11 cellular contexts compared by ENCODE assay signal in the genomic region with DNA sequence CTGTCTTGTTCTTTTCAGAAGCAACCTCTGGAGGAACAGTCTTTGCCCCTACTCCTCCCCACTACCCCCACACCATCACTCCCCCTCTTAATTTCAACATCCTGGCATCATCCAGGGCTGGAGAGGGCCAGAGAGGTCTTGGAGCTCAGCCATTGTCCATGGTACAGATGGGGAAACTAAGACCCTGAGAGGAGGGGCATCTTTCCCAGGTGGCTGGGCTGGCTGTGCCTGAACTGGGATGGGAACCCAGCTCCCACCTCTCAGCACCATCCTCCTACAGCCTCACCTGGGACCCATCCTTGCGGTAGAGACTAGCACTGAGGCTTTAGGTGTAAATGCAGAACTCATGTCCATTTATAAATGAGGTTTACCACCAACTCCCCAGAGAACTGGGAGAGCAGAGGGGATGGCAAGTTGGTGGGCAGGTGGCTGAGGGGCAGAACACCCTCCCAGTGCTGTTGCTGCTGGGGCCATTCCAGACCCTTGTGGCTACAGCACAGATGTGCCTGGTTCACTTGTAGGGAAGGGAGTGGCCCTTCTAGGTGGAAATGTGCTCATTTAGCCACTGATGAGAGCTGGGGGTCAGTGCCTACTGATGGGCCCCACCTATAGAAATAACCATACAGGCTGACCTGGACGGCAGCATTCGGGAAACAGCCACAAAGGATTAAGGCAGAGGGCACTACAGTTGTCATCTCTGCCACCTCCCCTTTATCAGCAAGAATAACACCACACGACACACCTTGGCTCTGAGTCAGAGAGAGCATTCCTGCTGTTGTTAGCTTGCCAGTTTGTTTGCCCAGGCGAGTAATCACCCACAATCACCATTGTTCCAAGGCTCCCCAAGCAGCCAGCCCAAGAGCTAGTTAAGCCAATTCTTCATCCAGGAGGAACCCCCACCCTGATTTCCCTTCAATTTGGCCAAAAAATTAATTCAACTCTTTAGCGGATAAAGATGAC. TPM values are rescaled to one million over a fixed set of nuclear protein-coding genes. Genes with fewer than 3 reads are reported as not detected.
DNase-seq lines count a peak whose midpoint lies in the region; ATAC-seq, FAIRE-seq and TF ChIP-seq lines count a peak whose summit lies in the region.
"Had no signal": no experiment of that assay in that cellular context is flagged by ENCODE, and none has a peak within 500 bp of the region (broad histone marks: within the 10 kb centered on the region; RNA-seq: fewer than 3 reads in every experiment).

No MANE protein-coding gene starts in this region.

- dilution Hi-C loops in IMR-90 (cut with HindIII; ENCODE audit: low sequenced_read_pairs, unreplicated experiment): no loop called here

- no peak overlapping the region for H2AK9ac ChIP-seq in IMR-90 (replicated peaks; ENCODE audit: low read depth, low read length, poor library complexity)

- H3K9me3 ChIP-seq in A549: peaks cover 30% of the 10 kb centered on the region
- H3K9me3 ChIP-seq in IMR-90 (ENCODE audit: control insufficient read depth, insufficient read depth, low read length): peaks cover 9% of the 10 kb centered on the region
- H3K9me3 ChIP-seq in lung (ENCODE audit: control insufficient read depth in 2 of 2, insufficient read depth in 1 of 2, low read length in 1 of 2): peaks cover 0 to 10% of the 10 kb centered on the region in 2 donors
- peaks cover 0 to 14% (median 4%) of the 10 kb centered on the region in 3 donors for H3K9me3 ChIP-seq in gastrocnemius medialis

- H3K9me1 ChIP-seq in IMR-90 (ENCODE audit: insufficient read depth, low read length): peaks cover 3% of the 10 kb centered on the region

- H3K36me3 ChIP-seq in IMR-90 (ENCODE audit: control insufficient read depth, insufficient read depth, low read length) (peaks cover 7% of the 10 kb centered on the region), lung (ENCODE audit: control insufficient read depth in 2 of 2, insufficient read depth in 2 of 2, low read length in 2 of 2) (peaks cover 0 to 4% of the 10 kb centered on the region in 2 donors), gastrocnemius medialis (no peaks in the 10 kb centered on the region)

- WGBS in A549 (ENCODE audit: missing lambda C conversion rate): 23% methylated on average over 6 of the region's 6 CpGs
- WGBS in IMR-90 (ENCODE audit: extremely low coverage in 2 of 2, insufficient read length in 1 of 2), 2 experiments: 17% methylated on average over 1 of the region's 6 CpGs; no CpG with 5 or more reads in 1 of the 2 experiments
- WGBS in lung, 2 donors: 56 to 77% methylated on average over 6 of the region's 6 CpGs

- CTCF ChIA-PET in A549 (lab: Yijun Ruan, JAX): interaction anchor here (0.9 to 7.6 kb wide), 11 partner anchors 11 to 394 kb away, joined by 3 to 65 read pairs (median 7); no protein-coding TSS in a partner anchor
- CTCF ChIA-PET in IMR-90 (lab: Yijun Ruan, JAX): interaction anchor here (1.0 kb wide), 1 partner anchor 14 kb away, joined by 3 read pairs; no protein-coding TSS in a partner anchor
- CTCF ChIA-PET in GM10248 (lab: Yijun Ruan, JAX): interaction anchor here (1.7 to 2.3 kb wide), 2 partner anchors 23 to 83 kb away, joined by 5 read pairs; no protein-coding TSS in a partner anchor

- H3K18ac ChIP-seq in IMR-90 (ENCODE audit: low read depth, low read length): no peak overlapping the region

- H3K79me1 ChIP-seq in IMR-90 (ENCODE audit: low read depth in 1 of 2, low read length in 2 of 2): peaks cover 18 to 68% of the 10 kb centered on the region in 2 experiments; a peak in 3 of 4 replicates

- H4K91ac ChIP-seq in IMR-90 (ENCODE audit: insufficient read depth, low read depth, low read length): no peak overlapping the region

- no peak overlapping the region for H3K9ac ChIP-seq in IMR-90 (ENCODE audit: low read depth, low read length)

- H3K4me2 ChIP-seq in A549 (peak overlapping the region; percentile 76), IMR-90 (ENCODE audit: low read depth, low read length) (no peak overlapping the region)

- peak overlapping the region; percentile 2 for H2AFZ ChIP-seq in IMR-90 (replicated peaks; ENCODE audit: low read length, poor library complexity)

- FAIRE-seq in A549 (lab: Jason Lieb, UNC): peak; percentile 46

- TF ChIP-seq RAD21 in A549 (conservative IDR thresholded peaks at IDR 0.05 in 1 of 2, IDR thresholded peaks at IDR 0.05 in 1 of 2): no peak
- no peak for TF ChIP-seq RAD21 in IMR-90 (IDR thresholded peaks at IDR 0.05; ENCODE audit: low read length)

- peaks cover 13% of the 10 kb centered on the region for H3K9me3 Mint-ChIP-seq in stimulated activated memory B cell treated with anti-CD40 and anti-IgM and Interleukin-4, amounts not matched to agents 10 μg/mL and 1 μg/mL and 100 μg/mL, for 72 hours
- H3K9me3 Mint-ChIP-seq: natural killer cell had no signal

- 0 out of 2 replicates have a peak overlapping the region, but pooled peaks have one; percentile 15 for H3K23ac ChIP-seq in IMR-90 (ENCODE audit: low read depth, low read length)

- H3K36me3 Mint-ChIP-seq in stimulated activated memory B cell treated with anti-CD40 and anti-IgM and Interleukin-4, amounts not matched to agents 10 μg/mL and 1 μg/mL and 100 μg/mL, for 72 hours: no peaks in the 10 kb centered on the region
- H3K36me3 Mint-ChIP-seq: natural killer cell had no signal

- no peak overlapping the region for H3K27ac Mint-ChIP-seq in stimulated activated memory B cell treated with anti-CD40 and anti-IgM and Interleukin-4, amounts not matched to agents 10 μg/mL and 1 μg/mL and 100 μg/mL, for 72 hours
- H3K27ac Mint-ChIP-seq: natural killer cell had no signal

- H4K20me1 ChIP-seq in IMR-90 (ENCODE audit: insufficient read depth, low read length): no peaks in the 10 kb centered on the region

- no peak for TF ChIP-seq CTCF in A549 (IDR thresholded peaks at IDR 0.05)
- no peak for TF ChIP-seq CTCF in IMR-90 (conservative IDR thresholded peaks at IDR 0.05; ENCODE audit: low read depth, low read length)
- no peak for TF ChIP-seq CTCF in coronary artery (IDR thresholded peaks at IDR 0.05)
- TF ChIP-seq CTCF in lung (IDR thresholded peaks at IDR 0.05; ENCODE audit: control extremely low read depth, extremely low read depth): no peak
- no peak for TF ChIP-seq CTCF in GM10248 (IDR thresholded peaks at IDR 0.05; ENCODE audit: control extremely low read depth, extremely low read depth, low read depth, missing control alignments)
- no peak for TF ChIP-seq CTCF in gastrocnemius medialis (IDR thresholded peaks at IDR 0.05 in 4 of 5, conservative IDR thresholded peaks at IDR 0.05 in 1 of 5)

- in situ Hi-C loops in IMR-90 (cut with MboI; ENCODE audit: low sequenced_read_pairs): no loop called here
- in situ Hi-C loops in gastrocnemius medialis (cut with MboI; ENCODE audit: low sequenced_read_pairs in 4 of 4): no loop called here

- H2BK20ac ChIP-seq in IMR-90 (ENCODE audit: low read depth, low read length): peak overlapping the region; percentile 29; the same call in 1 of the 2 replicates

- peak overlapping the region; percentile 64 for H2AK5ac ChIP-seq in IMR-90 (ENCODE audit: low read depth, low read length)

- no peaks in the 10 kb centered on the region for H3K27me3 ChIP-seq in IMR-90 (ENCODE audit: control insufficient read depth, insufficient read depth, low read length)
- H3K27me3 ChIP-seq in lung (ENCODE audit: control insufficient read depth, insufficient read depth): no peaks in the 10 kb centered on the region
- peaks cover 0 to 6% (median 2%) of the 10 kb centered on the region in 3 donors for H3K27me3 ChIP-seq in gastrocnemius medialis

- peaks cover 63% of the 10 kb centered on the region for H3K4me1 ChIP-seq in A549
- peaks cover 11% of the 10 kb centered on the region for H3K4me1 ChIP-seq in IMR-90 (ENCODE audit: control insufficient read depth, insufficient read depth, low read length)
- peaks cover 6 to 13% of the 10 kb centered on the region in 2 donors for H3K4me1 ChIP-seq in lung (ENCODE audit: control insufficient read depth in 2 of 2, insufficient read depth in 2 of 2, low read length in 2 of 2)
- H3K4me1 ChIP-seq in gastrocnemius medialis: peaks cover 0 to 16% of the 10 kb centered on the region in 2 donors

- H3K4me3 Mint-ChIP-seq in stimulated activated memory B cell treated with anti-CD40 and anti-IgM and Interleukin-4, amounts not matched to agents 10 μg/mL and 1 μg/mL and 100 μg/mL, for 72 hours: no peak overlapping the region
- H3K4me3 Mint-ChIP-seq: natural killer cell had no signal

- H2BK15ac ChIP-seq in IMR-90 (ENCODE audit: low read depth, low read length): peak overlapping the region; percentile 4; the same call in 1 of the 3 replicates

- H2BK120ac ChIP-seq in IMR-90 (ENCODE audit: low read depth, low read length): peak overlapping the region; percentile 8; the same call in 1 of the 2 replicates

- DNase-seq in A549 (ENCODE audit: low read depth in 1 of 2, low spot score in 1 of 2): peak; percentile 63 to 86
- peak; percentile 45 for DNase-seq in IMR-90
- DNase-seq in coronary artery (ENCODE audit: low spot score): peak; percentile 64
- no peak for DNase-seq in lung (ENCODE audit: low spot score)
- no peak for DNase-seq in dermis blood vessel endothelial cell
- DNase-seq in GM10248 (ENCODE audit: extremely low spot score): no peak
- no peak for DNase-seq in gastrocnemius medialis
- DNase-seq: natural killer cell, NCI-H1417 treated with DMSO at 0.1 percent for 48 hours had no signal

- TF ChIP-seq POLR2A in A549 (IDR thresholded peaks at IDR 0.05; ENCODE audit: low read length) (no peak; the same call in 1 of the 2 replicates), IMR-90 (IDR thresholded peaks at IDR 0.05; ENCODE audit: low read depth, low read length) (no peak), gastrocnemius medialis (IDR thresholded peaks at IDR 0.05) (no peak)

- no peak overlapping the region for H2BK5ac ChIP-seq in IMR-90 (ENCODE audit: low read depth, low read length, poor library complexity, severe bottlenecking)

- peaks cover 69% of the 10 kb centered on the region for H3K27me3 Mint-ChIP-seq in stimulated activated memory B cell treated with anti-CD40 and anti-IgM and Interleukin-4, amounts not matched to agents 10 μg/mL and 1 μg/mL and 100 μg/mL, for 72 hours

- H3K56ac ChIP-seq in IMR-90 (ENCODE audit: extremely low read depth, insufficient read depth, low read length): no peak overlapping the region

- H3K27ac ChIP-seq in A549 (peak overlapping the region; percentile 98 to 99), IMR-90 (ENCODE audit: insufficient read depth, low read length) (no peak overlapping the region), coronary artery (no peak overlapping the region), lung (ENCODE audit: low read depth in 1 of 2, low read length in 1 of 2) (peak overlapping the region; percentile 77 to 92), gastrocnemius medialis (no peak overlapping the region)

- intact Hi-C loops in IMR-90 (cut with micrococcal nuclease): no loop called here
- intact Hi-C loops in gastrocnemius medialis (cut with DNase I; ENCODE audit: low total_unique reads): no loop called here

- H3K14ac ChIP-seq in IMR-90 (replicated peaks; ENCODE audit: low read depth, low read length): no peak overlapping the region

- TF ChIP-seq EP300 in A549 (IDR thresholded peaks at IDR 0.05): no peak; a peak in 1 of 5 replicates

- H3K4me1 Mint-ChIP-seq in stimulated activated memory B cell treated with anti-CD40 and anti-IgM and Interleukin-4, amounts not matched to agents 10 μg/mL and 1 μg/mL and 100 μg/mL, for 72 hours: no peaks in the 10 kb centered on the region
- H3K4me1 Mint-ChIP-seq: natural killer cell had no signal

- BruUV-seq in IMR-90 (replicated peaks; lab: Mats Ljungman, UMichigan): no TSS peak

- H3K4me3 ChIP-seq in A549: peak overlapping the region; percentile 86
- no peak overlapping the region for H3K4me3 ChIP-seq in IMR-90 (ENCODE audit: insufficient read depth, low read depth, low read length)
- H3K4me3 ChIP-seq in coronary artery: no peak overlapping the region
- H3K4me3 ChIP-seq in lung: no peak overlapping the region
- H3K4me3 ChIP-seq in gastrocnemius medialis: no peak overlapping the region

- no peak overlapping the region for H4K8ac ChIP-seq in IMR-90 (ENCODE audit: low read depth in 2 of 2, low read length in 2 of 2)

- POLR2A ChIA-PET in A549 (lab: Yijun Ruan, JAX) (interaction anchor here (1.0 to 5.4 kb wide), 3 partner anchors 12 to 23 kb away, joined by 3 to 57 read pairs (median 17); no protein-coding TSS in a partner anchor), IMR-90 (lab: Charles Lee; ENCODE audit: unreplicated experiment) (no interaction called here), GM10248 (lab: Yijun Ruan, JAX) (no interaction called here)

- no peak overlapping the region for H4K5ac ChIP-seq in IMR-90 (ENCODE audit: low read depth, low read length)

- H3K4ac ChIP-seq in IMR-90 (ENCODE audit: low read depth, low read length): peak overlapping the region; percentile 4; the same call in 1 of the 2 replicates

- ATAC-seq in A549 (peak; percentile 30 to 42; a peak in 4 of 6 replicates), IMR-90 (ENCODE audit: low read depth) (no peak), lung (ENCODE audit: insufficient read depth, low FRiP score) (no peak), gastrocnemius medialis (no peak)
- no peak for ATAC-seq in stimulated activated memory B cell treated with anti-CD40 and anti-IgM and Interleukin-4, amounts not matched to agents 10 μg/mL and 1 μg/mL and 100 μg/mL, for 72 hours
- ATAC-seq: natural killer cell had no signal

RNA-seq across cellular contexts. Expression of a gene that starts 2.1 kb away (rescaled TPM):
- polyA plus RNA-seq in A549 (2011; rRNA removed) (350 and 419 TPM in 2 replicates), A549 (2017; fragmentation: RNase III; extraction: RNeasy Plus Mini Kit Qiagen cat#74134 plus additional on column Dnase treatment) (184 to 219 TPM (median 218 TPM) in 3 replicates), IMR-90 (2012; rRNA removed) (21.6 and 23.7 TPM in 2 replicates), lung (100 to 1,000 TPM in 1 of 2 donors, 10 to 100 TPM in 1; 71.0 to 230 TPM)
- polyA plus RNA-seq in A549 (2012; cell fraction: cytosol; rRNA removed): 231 and 238 TPM in 2 replicates
- 1,019 and 1,045 TPM in 2 replicates for polyA plus RNA-seq in A549 (2012; cell fraction: nucleus; rRNA removed)
- 288 and 355 TPM in 2 replicates for polyA minus RNA-seq in A549 (2011; rRNA and poly(A)+ RNA removed)
- total RNA-seq in IMR-90 (2012; rRNA removed) (13.8 and 13.9 TPM in 2 replicates), lung (100 to 1,000 TPM; 154 to 295 TPM), dermis blood vessel endothelial cell (0.28 and 1.0 TPM in 2 replicates), gastrocnemius medialis (1 to 10 TPM; 6.5 to 8.7 (median 7.2) TPM)
- 12.9 and 20.1 TPM in 2 replicates for polyA plus RNA-seq in IMR-90 (2012; cell fraction: cytosol; rRNA removed)
- 50.9 and 66.0 TPM in 2 replicates for polyA plus RNA-seq in IMR-90 (2012; cell fraction: nucleus; rRNA removed; ENCODE audit: low replicate concordance)
- total RNA-seq: natural killer cell; T-helper 1 cell treated with Interleukin-12 subunit alpha and Interleukin-12 subunit beta and Interleukin-4 antibody, amounts not matched to agents 30 ng/mL and 1 ng/mL, for 36 hours had no signal

Comparison
In these comparisons a context has a peak if more than half of its experiments do, and no peak if none do; other contexts are left out.
1. ATAC-seq: peak in A549 (2 of 2); none in IMR-90 (single experiment), lung (single experiment), stimulated activated memory B cell treated with anti-CD40 and anti-IgM and Interleukin-4, amounts not matched to agents 10 μg/mL and 1 μg/mL and 100 μg/mL, for 72 hours (single experiment) and gastrocnemius medialis (0 of 2).
2. DNase-seq: peak in A549 (2 of 2), IMR-90 (single experiment) and coronary artery (single experiment); none in lung (single experiment), dermis blood vessel endothelial cell (single experiment), GM10248 (single experiment) and gastrocnemius medialis (0 of 2).
3. H3K27ac ChIP-seq: peak in A549 (2 of 2) and lung (2 of 2); none in IMR-90 (single experiment), coronary artery (0 of 2) and gastrocnemius medialis (0 of 4).
4. RNA of a gene that starts 2.1 kb away (total RNA-seq): 154 to 295 TPM in lung; 13.8 to 13.9 TPM in IMR-90, 6.5 to 8.7 TPM in gastrocnemius medialis and 0.28 to 1.0 TPM in dermis blood vessel endothelial cell; every median in the first group is over 10 times any median in the second.